17 cellular contexts compared by ENCODE assay signal in genomic region chr11:76251223-76251575, GRCh38. TPM values are rescaled to one million over a fixed set of nuclear protein-coding genes. Genes with fewer than 3 reads are reported as not detected.
A peak's percentile ranks its signal among the peaks of the same experiment; 100 is the strongest.
DNase-seq lines count a peak whose midpoint lies in the region; ATAC-seq lines count a peak whose summit lies in the region.
"Had no signal": no experiment of that assay in that cellular context is flagged by ENCODE, and none has a peak within 500 bp of the region (broad histone marks: within the 10 kb centered on the region; RNA-seq: fewer than 3 reads in every experiment).

No MANE protein-coding gene starts in this region.

- peak overlapping the region; percentile 11 for H3K18ac ChIP-seq in neuronal stem cell (ENCODE audit: low read length)

- H3K27ac ChIP-seq in right cardiac atrium (ENCODE audit: low read length) (peak overlapping the region; percentile 33), neuronal stem cell (replicated peaks; ENCODE audit: low read length) (no peak overlapping the region)
- H3K27ac ChIP-seq: C4-2B, RWPE1 had no signal

- H2AK5ac ChIP-seq in neuronal stem cell (ENCODE audit: low read depth, low read length), result no peak overlapping the region

- H2BK12ac ChIP-seq in neuronal stem cell (ENCODE audit: low read length), result no peak overlapping the region

- intact Hi-C loops in right cardiac atrium (cut with DNase I) (no loop called here), Right ventricle myocardium superior (cut with DNase I) (no loop called here)

- no peak overlapping the region for H3K4ac ChIP-seq in neuronal stem cell (ENCODE audit: low read length)

- ATAC-seq in right cardiac atrium (peak in 1 of 2 donors; percentile 53), Right ventricle myocardium superior (ENCODE audit: poor library complexity) (no peak)
- ATAC-seq: PC-3 had no signal

- H3K9ac ChIP-seq in adipocyte (ENCODE audit: low read length) (peak overlapping the region; percentile 13), neuronal stem cell (ENCODE audit: low read depth, low read length, poor library complexity) (no peak overlapping the region)

- H3K23ac ChIP-seq in neuronal stem cell (ENCODE audit: low read depth, low read length, poor library complexity), result no peak overlapping the region

- H3K4me3 ChIP-seq in right cardiac atrium (ENCODE audit: low read length) (no peak overlapping the region), adipocyte (ENCODE audit: low read length) (peak overlapping the region; percentile 0), neuronal stem cell (ENCODE audit: low read length in 2 of 2) (no peak overlapping the region)
- H3K4me3 ChIP-seq: K562 had no signal

- H2AFZ ChIP-seq in neuronal stem cell (ENCODE audit: low read length), result no peak overlapping the region

- no peak for DNase-seq in right cardiac atrium
- no peak for DNase-seq in Right ventricle myocardium superior
- DNase-seq in adipocyte (ENCODE audit: low read depth), result no peak
- no peak for DNase-seq in neuronal stem cell (ENCODE audit: low spot score)
- no peak for DNase-seq in NCI-H1436 (lab: John Stamatoyannopoulos, UW)
- DNase-seq in kidney tubule cell (ENCODE audit: low spot score), result no peak
- no peak for DNase-seq in KBM-7
- DNase-seq: Caco-2, EL, NCI-H1105 treated with DMSO at 0.1 percent for 48 hours, NCI-H187 treated with DMSO at 0.1 percent for 48 hours, NCI-H446, NCI-H748 treated with DMSO at 0.1 percent for 48 hours, PC-3 had no signal

- H3K4me1 ChIP-seq in right cardiac atrium (ENCODE audit: control insufficient read depth, insufficient read depth, low read length) (no peaks in the 10 kb centered on the region), adipocyte (ENCODE audit: control insufficient read depth, insufficient read depth, low read length) (peaks cover 22% of the 10 kb centered on the region), neuronal stem cell (ENCODE audit: control insufficient read depth in 2 of 2, insufficient read depth in 1 of 2, low read depth in 1 of 2, low read length in 2 of 2) (peaks cover 0 to 4% of the 10 kb centered on the region in 2 donors)
- H3K4me1 ChIP-seq: Caco-2 had no signal

- H3K79me1 ChIP-seq in neuronal stem cell (ENCODE audit: low read depth, low read length), result no peaks in the 10 kb centered on the region

- no peak overlapping the region for H2BK15ac ChIP-seq in neuronal stem cell (ENCODE audit: low read length)

- H3K14ac ChIP-seq in neuronal stem cell (ENCODE audit: low read length), result no peak overlapping the region

- H3K9me3 ChIP-seq in right cardiac atrium (ENCODE audit: control insufficient read depth, low read length) (no peaks in the 10 kb centered on the region), adipocyte (ENCODE audit: control insufficient read depth, low read length) (peaks cover 5% of the 10 kb centered on the region), neuronal stem cell (replicated peaks in 1 of 2; ENCODE audit: control insufficient read depth in 2 of 2, insufficient read depth in 1 of 2, low read depth in 1 of 2, low read length in 2 of 2) (no peaks in the 10 kb centered on the region)

- no peak overlapping the region for H4K8ac ChIP-seq in neuronal stem cell (ENCODE audit: low read depth, low read length)

- H3K27me3 ChIP-seq in right cardiac atrium (ENCODE audit: control insufficient read depth, insufficient read depth), result no peaks in the 10 kb centered on the region
- peaks cover 25% of the 10 kb centered on the region for H3K27me3 ChIP-seq in adipocyte (replicated peaks; ENCODE audit: control insufficient read depth, insufficient read depth, low read length)
- H3K27me3 ChIP-seq in neuronal stem cell (ENCODE audit: control insufficient read depth in 3 of 3, insufficient read depth in 3 of 3, low read depth in 1 of 3, low read length in 3 of 3), result peaks cover 0 to 13% (median 0%) of the 10 kb centered on the region in 3 experiments

- in situ Hi-C loops in KBM-7 (cut with MboI; ENCODE audit: low pct_unique_long_range_greater_than_20kb, low sequenced_read_pairs), result no loop called here

- H3K4me2 ChIP-seq in neuronal stem cell (ENCODE audit: insufficient read depth, low read length, poor library complexity, severe bottlenecking), result no peak overlapping the region

- no peaks in the 10 kb centered on the region for H3K36me3 ChIP-seq in adipocyte (ENCODE audit: control insufficient read depth, insufficient read depth, low read length, severe bottlenecking)
- H3K36me3 ChIP-seq in neuronal stem cell (replicated peaks in 1 of 2; ENCODE audit: control insufficient read depth in 2 of 2, insufficient read depth in 2 of 2, low read length in 2 of 2), result no peaks in the 10 kb centered on the region

- 74% methylated on average over 3 of the region's 3 CpGs for WGBS in right cardiac atrium
- no CpG with 5 or more reads among the region's 3 CpGs for WGBS in neuronal stem cell (ENCODE audit: extremely low coverage in 2 of 2, insufficient read length in 2 of 2, insufficient replicate concordance in 1 of 2), 2 donors

- H4K91ac ChIP-seq in neuronal stem cell (ENCODE audit: low read depth, low read length, poor library complexity), result no peak overlapping the region

- no peak overlapping the region for H2BK5ac ChIP-seq in neuronal stem cell (ENCODE audit: low read length)

- H2BK120ac ChIP-seq in neuronal stem cell (ENCODE audit: low read depth, low read length), result no peak overlapping the region

RNA-seq across cellular contexts. Expression of gene WNT11, which starts 44.9 kb away (rescaled TPM):
- 1 to 10 TPM; 2.1 to 7.1 (median 3.3) TPM for total RNA-seq in right cardiac atrium
- polyA plus RNA-seq in right cardiac atrium, result 2.9 TPM
- total RNA-seq in Right ventricle myocardium superior, result 20.0 TPM
- polyA plus RNA-seq in neuronal stem cell (2013, experiment 1 of 2), result 0.15 TPM
- 0.12 TPM for polyA plus RNA-seq in neuronal stem cell (2013, experiment 2 of 2)
